Comparison of ENCODE assay signal across 10 cellular contexts in genomic region chr21:45364464-45365185, GRCh38. TPM values are rescaled to one million over a fixed set of nuclear protein-coding genes. Genes with fewer than 3 reads are reported as not detected.
DNase-seq lines count a peak whose midpoint lies in the region; ATAC-seq, FAIRE-seq and TF ChIP-seq lines count a peak whose summit lies in the region.
"Had no signal": no experiment of that assay in that cellular context is flagged by ENCODE, and none has a peak within 500 bp of the region (broad histone marks: within the 10 kb centered on the region; RNA-seq: fewer than 3 reads in every experiment).

No MANE protein-coding gene starts in this region.

- no peak overlapping the region for H3K4me3 ChIP-seq in H1 (ENCODE audit: extremely low read depth in 1 of 4, insufficient read depth in 2 of 4, low read depth in 3 of 4, low read length in 4 of 4)
- no peak overlapping the region for H3K4me3 ChIP-seq in muscle layer of duodenum (ENCODE audit: low read depth in 1 of 2, low read length in 2 of 2)
- H3K4me3 ChIP-seq in aorta (ENCODE audit: low read length in 2 of 2), result no peak overlapping the region
- H3K4me3 ChIP-seq: cardiac muscle cell had no signal

- ATAC-seq in natural killer cell treated with Interleukin-12 subunit alpha and Interleukin-12 subunit beta and Interleukin-15 and Interleukin-18, amount 100 ng/mL, for 72 hours, result no peak
- no peak for ATAC-seq in natural killer cell
- peak; percentile 64 for ATAC-seq in aorta (ENCODE audit: low FRiP score)
- ATAC-seq in HG03159 (IDR thresholded peaks at IDR 0.05; ENCODE audit: unreplicated experiment), result no peak
- no peak for ATAC-seq in HG02623 (IDR thresholded peaks at IDR 0.05; ENCODE audit: unreplicated experiment)

- no peak for TF ChIP-seq POLR2A in H1 (IDR thresholded peaks at IDR 0.05; ENCODE audit: control extremely low read depth in 1 of 2, low read depth in 2 of 2, low read length in 2 of 2)

- no peak for TF ChIP-seq RAD21 in H1 (IDR thresholded peaks at IDR 0.05 in 1 of 2, conservative IDR thresholded peaks at IDR 0.05 in 1 of 2; ENCODE audit: low read depth in 2 of 2, low read length in 2 of 2)

- H2AK5ac ChIP-seq in H1 (ENCODE audit: low read depth, low read length), result 0 out of 2 replicates have a peak overlapping the region, but pooled peaks have one; percentile 48

- peaks cover 7 to 17% of the 10 kb centered on the region in 2 donors for H3K27me3 Mint-ChIP-seq in natural killer cell treated with Interleukin-12 subunit alpha and Interleukin-12 subunit beta and Interleukin-15 and Interleukin-18, amount 100 ng/mL, for 72 hours
- H3K27me3 Mint-ChIP-seq in natural killer cell (ENCODE audit: low read depth in 2 of 2), result peaks cover 3 to 28% of the 10 kb centered on the region in 2 donors

- H3K9me3 Mint-ChIP-seq in natural killer cell treated with Interleukin-12 subunit alpha and Interleukin-12 subunit beta and Interleukin-15 and Interleukin-18, amount 100 ng/mL, for 72 hours, result no peaks in the 10 kb centered on the region
- no peaks in the 10 kb centered on the region for H3K9me3 Mint-ChIP-seq in natural killer cell

- H2BK12ac ChIP-seq in H1 (ENCODE audit: low read depth, low read length), result peak overlapping the region; percentile 88

- H3K4me2 ChIP-seq in H1 (ENCODE audit: insufficient read depth in 1 of 2, low read depth in 2 of 2, low read length in 2 of 2), result no peak overlapping the region

- intact Hi-C loops in natural killer cell (cut with micrococcal nuclease) (no loop called here), aorta (cut with DNase I) (loop anchor here (1.0 to 5.0 kb wide), 2 partner anchors 37 to 44 kb away; no protein-coding TSS in a partner anchor)

- H3K4ac ChIP-seq in H1 (replicated peaks; ENCODE audit: insufficient read length, low read depth, low read length), result peak overlapping the region; percentile 87

- H3K36me3 ChIP-seq in H1 (ENCODE audit: control insufficient read depth in 2 of 4, insufficient read depth in 4 of 4, low read length in 3 of 4) (no peaks in the 10 kb centered on the region), muscle layer of duodenum (ENCODE audit: control insufficient read depth in 1 of 2, insufficient read depth in 2 of 2, low read length in 2 of 2) (peaks cover 0 to 5% of the 10 kb centered on the region in 2 donors), aorta (ENCODE audit: control insufficient read depth in 1 of 2, insufficient read depth in 2 of 2, low read length in 1 of 2) (no peaks in the 10 kb centered on the region)
- H3K36me3 ChIP-seq: cardiac muscle cell had no signal

- H3K79me2 ChIP-seq in H1 (ENCODE audit: control insufficient read depth in 1 of 2, insufficient read depth in 2 of 2, low read length in 2 of 2), result no peaks in the 10 kb centered on the region

- peak overlapping the region; percentile 75; the same call in 1 of the 2 replicates for H2BK20ac ChIP-seq in H1 (ENCODE audit: low read length)

- peak overlapping the region; percentile 73 for H4K8ac ChIP-seq in H1 (ENCODE audit: extremely low read depth, insufficient read depth, low read length)

- H3K4me1 Mint-ChIP-seq in natural killer cell treated with Interleukin-12 subunit alpha and Interleukin-12 subunit beta and Interleukin-15 and Interleukin-18, amount 100 ng/mL, for 72 hours (ENCODE audit: low read depth in 2 of 2), result peaks cover 7% of the 10 kb centered on the region in 2 donors
- peaks cover 0 to 11% of the 10 kb centered on the region in 2 donors for H3K4me1 Mint-ChIP-seq in natural killer cell

- no peak overlapping the region; the same call in 1 of the 2 replicates for H2AFZ ChIP-seq in H1 (ENCODE audit: low read length)

- TF ChIP-seq EP300 in H1 (IDR thresholded peaks at IDR 0.05; ENCODE audit: borderline replicate concordance in 1 of 2, low read depth in 2 of 2, low read length in 2 of 2), result no peak

- H3K4me1 ChIP-seq in H1 (replicated peaks in 1 of 4; ENCODE audit: control insufficient read depth in 3 of 4, insufficient read depth in 4 of 4, low read length in 3 of 4) (peaks cover 6 to 27% (median 17%) of the 10 kb centered on the region in 4 experiments), muscle layer of duodenum (ENCODE audit: control insufficient read depth in 1 of 2, insufficient read depth in 2 of 2, low read length in 2 of 2) (peaks cover 4 to 6% of the 10 kb centered on the region in 2 donors), aorta (ENCODE audit: control insufficient read depth in 1 of 2, insufficient read depth in 2 of 2, low read length in 2 of 2) (no peaks in the 10 kb centered on the region)

- no peak overlapping the region for H3K27ac ChIP-seq in H1 (ENCODE audit: low read depth, low read length)
- H3K27ac ChIP-seq in muscle layer of duodenum (ENCODE audit: low read length), result peak overlapping the region; percentile 60
- peak overlapping the region; percentile 86 to 96 for H3K27ac ChIP-seq in aorta (ENCODE audit: low read depth in 1 of 2, low read length in 2 of 2)
- H3K27ac ChIP-seq: cardiac muscle cell had no signal

- H4K20me1 ChIP-seq in H1 (replicated peaks in 1 of 2; ENCODE audit: control insufficient read depth in 1 of 2, insufficient read depth in 2 of 2, low read length in 2 of 2), result no peaks in the 10 kb centered on the region

- 0 out of 2 replicates have a peak overlapping the region, but pooled peaks have one; percentile 63 for H3K18ac ChIP-seq in H1 (ENCODE audit: extremely low read depth, low read length)

- FAIRE-seq in H1 (lab: Jason Lieb, UNC), result no peak

- H3K23ac ChIP-seq in H1 (ENCODE audit: insufficient read length), result no peak overlapping the region

- H3K14ac ChIP-seq in H1 (ENCODE audit: insufficient read length), result no peak overlapping the region

- no peaks in the 10 kb centered on the region for H3K36me3 Mint-ChIP-seq in natural killer cell treated with Interleukin-12 subunit alpha and Interleukin-12 subunit beta and Interleukin-15 and Interleukin-18, amount 100 ng/mL, for 72 hours
- H3K36me3 Mint-ChIP-seq in natural killer cell, result no peaks in the 10 kb centered on the region
- H3K36me3 Mint-ChIP-seq: CD14-positive monocyte had no signal

- no peak overlapping the region for H3K56ac ChIP-seq in H1 (replicated peaks; ENCODE audit: insufficient read length, low read depth, low read length)

- peak overlapping the region; percentile 48 for H3K4me3 Mint-ChIP-seq in natural killer cell treated with Interleukin-12 subunit alpha and Interleukin-12 subunit beta and Interleukin-15 and Interleukin-18, amount 100 ng/mL, for 72 hours
- no peak overlapping the region for H3K4me3 Mint-ChIP-seq in natural killer cell

- H3K9me3 ChIP-seq in H1 (ENCODE audit: insufficient read depth in 2 of 2, low read depth in 1 of 2, low read length in 1 of 2) (no peaks in the 10 kb centered on the region), muscle layer of duodenum (ENCODE audit: control insufficient read depth in 1 of 2, low read length in 2 of 2) (no peaks in the 10 kb centered on the region), aorta (ENCODE audit: control insufficient read depth, low read length) (no peaks in the 10 kb centered on the region)

- H3K27me3 ChIP-seq in H1 (replicated peaks in 1 of 4; ENCODE audit: control insufficient read depth in 3 of 4, extremely low read depth in 1 of 4, insufficient read depth in 3 of 4, low read length in 3 of 4) (no peaks in the 10 kb centered on the region; a peak in 3 of 7 replicates), muscle layer of duodenum (ENCODE audit: low read depth, low read length) (no peaks in the 10 kb centered on the region), aorta (ENCODE audit: control insufficient read depth in 1 of 2, insufficient read depth in 2 of 2, low read length in 1 of 2) (no peaks in the 10 kb centered on the region)
- H3K27me3 ChIP-seq: cardiac muscle cell had no signal

- POLR2A ChIA-PET in H1 (lab: Charles Lee; ENCODE audit: partially characterized antibody), result interaction anchor here (0.7 to 1.4 kb wide), 2 partner anchors 9 to 71 kb away, joined by 3 read pairs; no protein-coding TSS in a partner anchor

- no peak for DNase-seq in natural killer cell treated with Interleukin-12 subunit alpha and Interleukin-12 subunit beta and Interleukin-15 and Interleukin-18, amount 100 ng/mL, for 72 hours (ENCODE audit: low spot score)
- DNase-seq in natural killer cell, result no peak
- DNase-seq in H1 (ENCODE audit: low read depth in 1 of 2, low spot score in 2 of 2), result no peak
- peak in 1 of 2 donors; percentile 74 for DNase-seq in aorta
- DNase-seq in stimulated activated CD4-positive, alpha-beta T cell treated with anti-CD3 and anti-CD28 coated beads, Interleukin-15, amount 100 ng/mL, for 24 hours, result no peak

- no peak overlapping the region for H3K9ac ChIP-seq in H1 (replicated peaks in 1 of 4; ENCODE audit: extremely low read depth in 1 of 4, low read depth in 3 of 4, low read length in 3 of 4)

- H4K91ac ChIP-seq in H1 (replicated peaks; ENCODE audit: insufficient read length, low read length), result peak overlapping the region; percentile 64

- H3K79me1 ChIP-seq in H1 (ENCODE audit: low read depth, low read length), result no peaks in the 10 kb centered on the region

- H2BK120ac ChIP-seq in H1 (replicated peaks; ENCODE audit: low read depth, low read length), result no peak overlapping the region

- H2BK5ac ChIP-seq in H1 (ENCODE audit: low read depth, low read length), result peak overlapping the region; percentile 11; the same call in 1 of the 2 replicates

- H3K27ac Mint-ChIP-seq in natural killer cell treated with Interleukin-12 subunit alpha and Interleukin-12 subunit beta and Interleukin-15 and Interleukin-18, amount 100 ng/mL, for 72 hours, result peak overlapping the region in 1 of 2 donors; percentile 81
- peak overlapping the region in 1 of 2 donors; percentile 15 for H3K27ac Mint-ChIP-seq in natural killer cell

- 81% methylated on average over 27 of the region's 30 CpGs; no CpG with 5 or more reads in 1 of the 2 experiments for WGBS in H1 (ENCODE audit: extremely low coverage in 1 of 2, insufficient coverage in 1 of 2, insufficient read length in 1 of 2, insufficient replicate concordance in 2 of 2, low coverage in 1 of 2, low lambda C conversion rate in 2 of 2, missing lambda C conversion rate in 1 of 2), 2 experiments
- WGBS in aorta, 2 donors, result 14 to 19% methylated on average over 29 to 30 of the region's 30 CpGs

- no peaks in the 10 kb centered on the region for H3K23me2 ChIP-seq in H1 (ENCODE audit: low read depth, low read length)

- peak overlapping the region; percentile 61 for H2BK15ac ChIP-seq in H1 (ENCODE audit: low read length)

- CTCF ChIA-PET in H1 (lab: Charles Lee; ENCODE audit: partially characterized antibody), result interaction anchor here (0.8 to 1.7 kb wide), 8 partner anchors 9 to 136 kb away, joined by 3 to 5 read pairs (median 3); no protein-coding TSS in a partner anchor

- no peak overlapping the region for H4K5ac ChIP-seq in H1 (ENCODE audit: insufficient read length, low read depth, low read length)

- TF ChIP-seq CTCF in natural killer cell (IDR thresholded peaks at IDR 0.05), result no peak
- no peak for TF ChIP-seq CTCF in H1 (IDR thresholded peaks at IDR 0.05; ENCODE audit: control extremely low read depth in 1 of 3, insufficient read depth in 1 of 3, low read depth in 1 of 3, low read length in 3 of 3)

RNA-seq across cellular contexts. Expression of gene COL18A1, which starts 40.3 kb away (rescaled TPM):
- total RNA-seq in natural killer cell treated with Interleukin-12 subunit alpha and Interleukin-12 subunit beta and Interleukin-15 and Interleukin-18, amount 100 ng/mL, for 72 hours, result 1 to 10 TPM in 1 of 2 donors, under 1 TPM in 1; 0.31 to 1.3 TPM
- total RNA-seq in natural killer cell (10 to 100 TPM; 12.3 to 22.3 (median 12.7) TPM), aorta (100 to 1,000 TPM; 289 to 301 TPM)
- 201 and 205 TPM in 2 replicates for total RNA-seq in H1 (2021; fragmentation: NEBNext Ultra II Directional; extraction: Animal tissue kit (Norgen Biotek cat#: 25700))
- polyA plus RNA-seq in H1 (2011; rRNA removed) (145 and 239 TPM in 2 replicates), aorta (100 to 1,000 TPM in 1 of 2 donors, 10 to 100 TPM in 1; 97.3 to 963 TPM)
- polyA plus RNA-seq in H1 (2011; cell fraction: cytosol; rRNA removed), result 167 TPM
- 627 TPM for polyA plus RNA-seq in H1 (2011; cell fraction: nucleus; rRNA removed)
- 80.5 to 132 TPM (median 130 TPM) in 4 replicates for polyA plus RNA-seq in H1 (2012, experiment 1 of 2)
- 88.9 TPM for polyA plus RNA-seq in H1 (2012, experiment 2 of 2)
- 269 TPM for polyA plus RNA-seq in H1 (2013, experiment 1 of 2)
- polyA plus RNA-seq in H1 (2013, experiment 2 of 2), result 226 TPM
- 30.9 and 31.7 TPM in 2 replicates for polyA minus RNA-seq in H1 (2011; rRNA and poly(A)+ RNA removed)
- polyA minus RNA-seq in H1 (2011; cell fraction: cytosol; rRNA and poly(A)+ RNA removed), result 90.3 TPM
- polyA minus RNA-seq in H1 (2011; cell fraction: nucleus; rRNA and poly(A)+ RNA removed), result 88.2 TPM
